In genomic region chrX:124280294-124280902, GRCh38 we compare ENCODE assay signal across 28 cellular contexts. TPM values are rescaled to one million over a fixed set of nuclear protein-coding genes. Genes with fewer than 3 reads are reported as not detected.
A peak's percentile ranks its signal among the peaks of the same experiment; 100 is the strongest.
DNase-seq lines count a peak whose midpoint lies in the region; ATAC-seq, FAIRE-seq and TF ChIP-seq lines count a peak whose summit lies in the region.
"Had no signal": no experiment of that assay in that cellular context is flagged by ENCODE, and none has a peak within 500 bp of the region (broad histone marks: within the 10 kb centered on the region; RNA-seq: fewer than 3 reads in every experiment).

No MANE protein-coding gene starts in this region.

- no peak overlapping the region for H3K9ac ChIP-seq in GM23248
- H3K9ac ChIP-seq: BLaER1 treated with 17β-estradiol and CSF1 and Interleukin-3, amounts not matched to agents 10 nM and 100 nM had no signal

- H3K4me2 ChIP-seq in GM23248 (ENCODE audit: unreplicated experiment): no peak overlapping the region
- H3K4me2 ChIP-seq: BLaER1 treated with 17β-estradiol and CSF1 and Interleukin-3, amounts not matched to agents 10 nM and 100 nM had no signal

- H4K20me1 ChIP-seq in GM23248 (ENCODE audit: insufficient read depth): no peaks in the 10 kb centered on the region
- H4K20me1 ChIP-seq: BLaER1 treated with 17β-estradiol and CSF1 and Interleukin-3, amounts not matched to agents 10 nM and 100 nM had no signal

- no peaks in the 10 kb centered on the region for H3F3A ChIP-seq in GM23248 (ENCODE audit: insufficient read depth)

- DNase-seq in activated CD8-positive, alpha-beta memory T cell treated with anti-CD3 and anti-CD28 coated beads, Interleukin-2, amount 10 ng/mL, durations not matched to agents 7 days and 5 days: no peak
- DNase-seq in activated CD8-positive, alpha-beta memory T cell treated with anti-CD3 and anti-CD28 coated beads, Interleukin-2, amount 50 U/mL, for 4 hours: no peak
- DNase-seq in GM23248 (peak; percentile 21), RCC 7860 (ENCODE audit: low spot score) (no peak), suprapubic skin (ENCODE audit: low spot score in 2 of 2) (no peak)
- no peak for DNase-seq in activated naive CD8-positive, alpha-beta T cell treated with anti-CD3 and anti-CD28 coated beads for 36 hours
- DNase-seq in stimulated activated effector memory CD8-positive, alpha-beta T cell treated with anti-CD3 and anti-CD28 coated beads, Interleukin-12 subunit alpha, Interleukin-12 subunit beta, amount 100 ng/mL, for 72 hours (ENCODE audit: low spot score in 2 of 2): no peak
- DNase-seq: ACHN; activated CD8-positive, alpha-beta memory T cell treated with anti-CD3 and anti-CD28 coated beads, Interleukin-2, amount 50 U/mL, for 48 hours; activated gamma-delta T cell treated with Interleukin-2 at 50 U/mL for 16 hours; dermis blood vessel endothelial cell; head of caudate nucleus; Karpas-422; NCI-H1048; NCI-H1930; NCI-H226; NCI-H748 treated with DMSO at 0.1 percent for 48 hours; SHP77; spleen; stimulated activated CD4-positive, alpha-beta T cell treated with anti-CD3 and anti-CD28 coated beads, Interleukin-4, amount 100 ng/mL, for 1 hour; stomach; trophoblast cell had no signal

- H3K36me3 ChIP-seq in GM23248 (ENCODE audit: low read depth): no peaks in the 10 kb centered on the region
- no peaks in the 10 kb centered on the region for H3K36me3 ChIP-seq in suprapubic skin
- H3K36me3 ChIP-seq: BLaER1 treated with 17β-estradiol and CSF1 and Interleukin-3, amounts not matched to agents 10 nM and 100 nM; spleen; stomach had no signal

- H3K4me1 Mint-ChIP-seq in activated CD8-positive, alpha-beta memory T cell treated with anti-CD3 and anti-CD28 coated beads, Interleukin-2, amount 10 ng/mL, durations not matched to agents 7 days and 5 days: peaks cover 14% of the 10 kb centered on the region
- H3K4me1 Mint-ChIP-seq in activated naive CD8-positive, alpha-beta T cell treated with anti-CD3 and anti-CD28 coated beads for 36 hours: peaks cover 16% of the 10 kb centered on the region
- peaks cover 9% of the 10 kb centered on the region for H3K4me1 Mint-ChIP-seq in stimulated activated effector memory CD8-positive, alpha-beta T cell treated with anti-CD3 and anti-CD28 coated beads, Interleukin-12 subunit alpha, Interleukin-12 subunit beta, amount 100 ng/mL, for 72 hours

- no peak for TF ChIP-seq EP300 in suprapubic skin (IDR thresholded peaks at IDR 0.05)

- peaks cover 2% of the 10 kb centered on the region for H3K36me3 Mint-ChIP-seq in activated CD8-positive, alpha-beta memory T cell treated with anti-CD3 and anti-CD28 coated beads, Interleukin-2, amount 10 ng/mL, durations not matched to agents 7 days and 5 days
- H3K36me3 Mint-ChIP-seq in activated naive CD8-positive, alpha-beta T cell treated with anti-CD3 and anti-CD28 coated beads for 36 hours: peaks cover 2% of the 10 kb centered on the region
- no peaks in the 10 kb centered on the region for H3K36me3 Mint-ChIP-seq in stimulated activated effector memory CD8-positive, alpha-beta T cell treated with anti-CD3 and anti-CD28 coated beads, Interleukin-12 subunit alpha, Interleukin-12 subunit beta, amount 100 ng/mL, for 72 hours

- no peak for TF ChIP-seq CTCF in suprapubic skin (IDR thresholded peaks at IDR 0.05)

- CTCF ChIA-PET in activated CD8-positive, alpha-beta memory T cell treated with anti-CD3 and anti-CD28 coated beads, Interleukin-2, amount 10 ng/mL, durations not matched to agents 7 days and 5 days (lab: Charles Lee): no interaction called here

- no peaks in the 10 kb centered on the region for H3K9me3 Mint-ChIP-seq in activated CD8-positive, alpha-beta memory T cell treated with anti-CD3 and anti-CD28 coated beads, Interleukin-2, amount 10 ng/mL, durations not matched to agents 7 days and 5 days (ENCODE audit: low read depth)
- no peaks in the 10 kb centered on the region for H3K9me3 Mint-ChIP-seq in activated naive CD8-positive, alpha-beta T cell treated with anti-CD3 and anti-CD28 coated beads for 36 hours
- no peaks in the 10 kb centered on the region for H3K9me3 Mint-ChIP-seq in stimulated activated effector memory CD8-positive, alpha-beta T cell treated with anti-CD3 and anti-CD28 coated beads, Interleukin-12 subunit alpha, Interleukin-12 subunit beta, amount 100 ng/mL, for 72 hours

- H3K27ac ChIP-seq in GM23248 (no peak overlapping the region), suprapubic skin (no peak overlapping the region)
- H3K27ac ChIP-seq: BLaER1 treated with 17β-estradiol and CSF1 and Interleukin-3, amounts not matched to agents 10 nM and 100 nM; spleen; stomach had no signal

- no peak overlapping the region for H2AFZ ChIP-seq in GM23248

- peak overlapping the region; percentile 42 for H3K4me3 Mint-ChIP-seq in activated CD8-positive, alpha-beta memory T cell treated with anti-CD3 and anti-CD28 coated beads, Interleukin-2, amount 10 ng/mL, durations not matched to agents 7 days and 5 days
- H3K4me3 Mint-ChIP-seq in activated naive CD8-positive, alpha-beta T cell treated with anti-CD3 and anti-CD28 coated beads for 36 hours: no peak overlapping the region
- H3K4me3 Mint-ChIP-seq in stimulated activated effector memory CD8-positive, alpha-beta T cell treated with anti-CD3 and anti-CD28 coated beads, Interleukin-12 subunit alpha, Interleukin-12 subunit beta, amount 100 ng/mL, for 72 hours: peak overlapping the region; percentile 55

- in situ Hi-C loops in GM23248 (cut with MboI): loop anchor here (25.0 kb wide), 1 partner anchor 107 kb away; no protein-coding TSS in a partner anchor

- no peak for TF ChIP-seq POLR2A in suprapubic skin (IDR thresholded peaks at IDR 0.05)

- H3K4me3 ChIP-seq in GM23248 (no peak overlapping the region), suprapubic skin (no peak overlapping the region)
- H3K4me3 ChIP-seq: BLaER1 treated with 17β-estradiol and CSF1 and Interleukin-3, amounts not matched to agents 10 nM and 100 nM; spleen; stomach had no signal

- H3K9me2 ChIP-seq in GM23248 (ENCODE audit: insufficient read depth): no peaks in the 10 kb centered on the region

- no peaks in the 10 kb centered on the region for H3K9me3 ChIP-seq in GM23248 (ENCODE audit: low read depth)
- H3K9me3 ChIP-seq in suprapubic skin: no peaks in the 10 kb centered on the region
- H3K9me3 ChIP-seq: BLaER1 treated with 17β-estradiol and CSF1 and Interleukin-3, amounts not matched to agents 10 nM and 100 nM; spleen; stomach had no signal

- FAIRE-seq in RCC 7860 (lab: Jason Lieb, UNC): no peak
- FAIRE-seq: D721Med, G401.6 had no signal

- no peaks in the 10 kb centered on the region for H3K27me3 Mint-ChIP-seq in activated CD8-positive, alpha-beta memory T cell treated with anti-CD3 and anti-CD28 coated beads, Interleukin-2, amount 10 ng/mL, durations not matched to agents 7 days and 5 days
- no peaks in the 10 kb centered on the region for H3K27me3 Mint-ChIP-seq in activated naive CD8-positive, alpha-beta T cell treated with anti-CD3 and anti-CD28 coated beads for 36 hours

- H3K4me1 ChIP-seq in GM23248 (ENCODE audit: insufficient read depth) (no peaks in the 10 kb centered on the region), suprapubic skin (no peaks in the 10 kb centered on the region)
- H3K4me1 ChIP-seq: spleen, stomach had no signal

- 53 to 56% methylated on average over 8 of the region's 8 CpGs for WGBS in GM23248 (ENCODE audit: low coverage in 1 of 2, low lambda C conversion rate in 2 of 2, missing lambda C conversion rate in 2 of 2), 2 experiments
- WGBS in suprapubic skin: 71% methylated on average over 8 of the region's 8 CpGs

- H3K27ac Mint-ChIP-seq in activated CD8-positive, alpha-beta memory T cell treated with anti-CD3 and anti-CD28 coated beads, Interleukin-2, amount 10 ng/mL, durations not matched to agents 7 days and 5 days: peak overlapping the region; percentile 18
- peak overlapping the region; percentile 80 for H3K27ac Mint-ChIP-seq in activated naive CD8-positive, alpha-beta T cell treated with anti-CD3 and anti-CD28 coated beads for 36 hours
- H3K27ac Mint-ChIP-seq in stimulated activated effector memory CD8-positive, alpha-beta T cell treated with anti-CD3 and anti-CD28 coated beads, Interleukin-12 subunit alpha, Interleukin-12 subunit beta, amount 100 ng/mL, for 72 hours: peak overlapping the region; percentile 74

- H3K27me3 ChIP-seq in GM23248 (replicated peaks; ENCODE audit: insufficient read depth) (no peaks in the 10 kb centered on the region), suprapubic skin (no peaks in the 10 kb centered on the region)
- H3K27me3 ChIP-seq: spleen, stomach had no signal

- no peak for ATAC-seq in activated CD8-positive, alpha-beta memory T cell treated with anti-CD3 and anti-CD28 coated beads, Interleukin-2, amount 10 ng/mL, durations not matched to agents 7 days and 5 days
- no peak for ATAC-seq in stimulated activated effector memory CD8-positive, alpha-beta T cell treated with anti-CD3 and anti-CD28 coated beads, Interleukin-12 subunit alpha, Interleukin-12 subunit beta, amount 100 ng/mL, for 72 hours
- no peak for ATAC-seq in GM19324 (IDR thresholded peaks at IDR 0.05; ENCODE audit: low FRiP score, unreplicated experiment)
- ATAC-seq: HCT116 had no signal

- H3K79me2 ChIP-seq in GM23248 (ENCODE audit: insufficient read depth): no peaks in the 10 kb centered on the region

RNA-seq across cellular contexts. Expression of gene TEX13D, which starts 52.1 kb away (rescaled TPM):
- not detected for total RNA-seq in activated CD8-positive, alpha-beta memory T cell treated with anti-CD3 and anti-CD28 coated beads, Interleukin-2, amount 10 ng/mL, durations not matched to agents 7 days and 5 days
- total RNA-seq in GM23248 (2014; rRNA removed; shearing (Covaris generic)): not detected in 2 replicates
- 0.11 TPM in 1 of 2 replicates, not detected in the other for polyA plus RNA-seq in GM23248 (2016; fragmentation: Nextera tagmentation; extraction: Ambion mirVana)
- total RNA-seq in activated naive CD8-positive, alpha-beta T cell treated with anti-CD3 and anti-CD28 coated beads for 36 hours: under 1 TPM in 1 of 2 experiments, not detected in 1; 0.22 TPM
- total RNA-seq in suprapubic skin: not detected
- total RNA-seq: cardiac septum, dermis blood vessel endothelial cell, spleen had no signal

Comparison
In these comparisons a context has a peak if more than half of its experiments do, and no peak if none do; other contexts are left out.
1. H3K27ac Mint-ChIP-seq: peak in every context shown above with its lines; median percentile 80 in activated naive CD8-positive, alpha-beta T cell treated with anti-CD3 and anti-CD28 coated beads for 36 hours; 74 in stimulated activated effector memory CD8-positive, alpha-beta T cell treated with anti-CD3 and anti-CD28 coated beads, Interleukin-12 subunit alpha, Interleukin-12 subunit beta, amount 100 ng/mL, for 72 hours; 18 in activated CD8-positive, alpha-beta memory T cell treated with anti-CD3 and anti-CD28 coated beads, Interleukin-2, amount 10 ng/mL, durations not matched to agents 7 days and 5 days.